ENCODE assay signal across 1 cellular context in the genomic region with DNA sequence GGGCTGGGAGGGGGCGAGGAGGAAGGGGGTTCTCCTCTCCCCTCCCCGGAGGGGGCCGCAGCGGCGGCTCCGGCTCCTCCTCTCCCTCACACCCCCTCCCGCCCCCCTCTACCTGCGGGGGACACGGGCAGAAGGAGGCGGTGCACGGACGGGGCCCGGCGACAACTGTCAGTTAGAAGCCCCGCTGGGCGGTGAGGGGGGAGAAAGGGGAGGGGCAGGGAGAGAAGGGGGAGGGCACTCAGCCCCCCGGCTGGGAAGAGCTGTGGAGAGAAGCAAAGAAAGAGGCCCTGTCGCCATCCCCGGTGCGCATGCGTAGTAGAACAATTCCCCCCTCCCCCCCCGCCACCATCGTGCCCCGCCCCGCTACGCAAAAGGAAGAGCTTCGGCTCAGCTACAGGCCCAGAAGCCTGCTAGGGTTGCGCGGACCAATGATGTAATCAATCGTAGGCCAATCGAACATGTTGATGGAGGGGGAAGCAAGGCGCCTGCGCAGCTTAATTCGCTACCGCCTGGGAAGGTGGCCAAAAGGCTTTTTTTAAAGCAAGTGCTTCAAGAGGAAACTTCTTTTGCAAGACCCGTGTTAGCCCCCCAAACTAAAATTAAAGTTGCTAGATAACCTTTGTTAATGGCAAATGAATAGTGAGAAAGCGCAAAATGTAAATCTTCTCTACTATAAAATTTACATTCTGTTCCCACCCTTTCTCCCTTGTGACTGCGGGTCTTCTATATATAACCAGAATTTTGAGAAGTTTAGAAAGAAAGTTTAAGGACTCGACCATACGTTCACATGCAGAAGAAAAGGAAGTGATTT.
TF ChIP-seq lines count a peak whose summit lies in the region.

No MANE protein-coding gene starts in this region.

TF ChIP-seq in K562, 482 proteins besides CTCF, POLR2A, EP300 and RAD21 (continued from another document and continues in another):
- TF ChIP-seq, protein P1, sequence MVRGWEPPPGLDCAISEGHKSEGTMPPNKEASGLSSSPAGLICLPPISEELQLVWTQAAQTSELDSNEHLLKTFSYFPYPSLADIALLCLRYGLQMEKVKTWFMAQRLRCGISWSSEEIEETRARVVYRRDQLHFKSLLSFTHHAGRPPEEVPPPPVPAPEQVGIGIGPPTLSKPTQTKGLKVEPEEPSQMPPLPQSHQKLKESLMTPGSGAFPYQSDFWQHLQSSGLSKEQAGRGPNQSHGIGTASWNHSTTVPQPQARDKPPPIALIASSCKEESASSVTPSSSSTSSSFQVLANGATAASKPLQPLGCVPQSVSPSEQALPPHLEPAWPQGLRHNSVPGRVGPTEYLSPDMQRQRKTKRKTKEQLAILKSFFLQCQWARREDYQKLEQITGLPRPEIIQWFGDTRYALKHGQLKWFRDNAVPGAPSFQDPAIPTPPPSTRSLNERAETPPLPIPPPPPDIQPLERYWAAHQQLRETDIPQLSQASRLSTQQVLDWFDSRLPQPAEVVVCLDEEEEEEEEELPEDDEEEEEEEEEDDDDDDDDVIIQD (CRISPR knock-in tag; IDR thresholded peaks at IDR 0.05), result no peak
- TF ChIP-seq SMARCE1 (IDR thresholded peaks at IDR 0.05), result no peak
- no peak for TF ChIP-seq ZFP36 (IDR thresholded peaks at IDR 0.05; ENCODE audit: low read depth, low read length, partially characterized antibody)
- TF ChIP-seq ZBTB1 (CRISPR knock-in tag; IDR thresholded peaks at IDR 0.05; ENCODE audit: borderline replicate concordance, low read depth), result no peak
- TF ChIP-seq SIX5 (IDR thresholded peaks at IDR 0.05; ENCODE audit: borderline replicate concordance in 1 of 2, insufficient read depth in 1 of 2, low read depth in 1 of 2, low read length in 2 of 2), result no peak
- TF ChIP-seq TAF9B (IDR thresholded peaks at IDR 0.05; ENCODE audit: partially characterized antibody), result peak; percentile 41
- TF ChIP-seq, protein P2, sequence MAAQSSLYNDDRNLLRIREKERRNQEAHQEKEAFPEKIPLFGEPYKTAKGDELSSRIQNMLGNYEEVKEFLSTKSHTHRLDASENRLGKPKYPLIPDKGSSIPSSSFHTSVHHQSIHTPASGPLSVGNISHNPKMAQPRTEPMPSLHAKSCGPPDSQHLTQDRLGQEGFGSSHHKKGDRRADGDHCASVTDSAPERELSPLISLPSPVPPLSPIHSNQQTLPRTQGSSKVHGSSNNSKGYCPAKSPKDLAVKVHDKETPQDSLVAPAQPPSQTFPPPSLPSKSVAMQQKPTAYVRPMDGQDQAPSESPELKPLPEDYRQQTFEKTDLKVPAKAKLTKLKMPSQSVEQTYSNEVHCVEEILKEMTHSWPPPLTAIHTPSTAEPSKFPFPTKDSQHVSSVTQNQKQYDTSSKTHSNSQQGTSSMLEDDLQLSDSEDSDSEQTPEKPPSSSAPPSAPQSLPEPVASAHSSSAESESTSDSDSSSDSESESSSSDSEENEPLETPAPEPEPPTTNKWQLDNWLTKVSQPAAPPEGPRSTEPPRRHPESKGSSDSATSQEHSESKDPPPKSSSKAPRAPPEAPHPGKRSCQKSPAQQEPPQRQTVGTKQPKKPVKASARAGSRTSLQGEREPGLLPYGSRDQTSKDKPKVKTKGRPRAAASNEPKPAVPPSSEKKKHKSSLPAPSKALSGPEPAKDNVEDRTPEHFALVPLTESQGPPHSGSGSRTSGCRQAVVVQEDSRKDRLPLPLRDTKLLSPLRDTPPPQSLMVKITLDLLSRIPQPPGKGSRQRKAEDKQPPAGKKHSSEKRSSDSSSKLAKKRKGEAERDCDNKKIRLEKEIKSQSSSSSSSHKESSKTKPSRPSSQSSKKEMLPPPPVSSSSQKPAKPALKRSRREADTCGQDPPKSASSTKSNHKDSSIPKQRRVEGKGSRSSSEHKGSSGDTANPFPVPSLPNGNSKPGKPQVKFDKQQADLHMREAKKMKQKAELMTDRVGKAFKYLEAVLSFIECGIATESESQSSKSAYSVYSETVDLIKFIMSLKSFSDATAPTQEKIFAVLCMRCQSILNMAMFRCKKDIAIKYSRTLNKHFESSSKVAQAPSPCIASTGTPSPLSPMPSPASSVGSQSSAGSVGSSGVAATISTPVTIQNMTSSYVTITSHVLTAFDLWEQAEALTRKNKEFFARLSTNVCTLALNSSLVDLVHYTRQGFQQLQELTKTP (IDR thresholded peaks at IDR 0.05; ENCODE audit: low read depth in 1 of 2, partially characterized antibody in 2 of 2), result no peak
- peak; percentile 49 for TF ChIP-seq MEIS2 (IDR thresholded peaks at IDR 0.05; ENCODE audit: partially characterized antibody)
- TF ChIP-seq ZNF584 (CRISPR knock-in tag; IDR thresholded peaks at IDR 0.05; ENCODE audit: low read depth), result no peak
- TF ChIP-seq PRMT5 (CRISPR knock-in tag; IDR thresholded peaks at IDR 0.05), result no peak
- TF ChIP-seq ESRRB (CRISPR knock-in tag; IDR thresholded peaks at IDR 0.05; ENCODE audit: borderline replicate concordance), result no peak
- TF ChIP-seq ARID2 (IDR thresholded peaks at IDR 0.05), result no peak
- TF ChIP-seq, protein P3, sequence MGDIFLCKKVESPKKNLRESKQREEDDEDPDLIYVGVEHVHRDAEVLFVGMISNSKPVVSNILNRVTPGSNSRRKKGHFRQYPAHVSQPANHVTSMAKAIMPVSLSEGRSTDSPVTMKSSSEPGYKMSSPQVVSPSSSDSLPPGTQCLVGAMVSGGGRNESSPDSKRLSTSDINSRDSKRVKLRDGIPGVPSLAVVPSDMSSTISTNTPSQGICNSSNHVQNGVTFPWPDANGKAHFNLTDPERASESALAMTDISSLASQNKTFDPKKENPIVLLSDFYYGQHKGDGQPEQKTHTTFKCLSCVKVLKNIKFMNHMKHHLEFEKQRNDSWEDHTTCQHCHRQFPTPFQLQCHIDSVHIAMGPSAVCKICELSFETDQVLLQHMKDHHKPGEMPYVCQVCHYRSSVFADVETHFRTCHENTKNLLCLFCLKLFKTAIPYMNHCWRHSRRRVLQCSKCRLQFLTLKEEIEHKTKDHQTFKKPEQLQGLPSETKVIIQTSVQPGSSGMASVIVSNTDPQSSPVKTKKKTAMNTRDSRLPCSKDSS (IDR thresholded peaks at IDR 0.05; ENCODE audit: low read depth, partially characterized antibody), result no peak
- TF ChIP-seq CBX8 (IDR thresholded peaks at IDR 0.05; ENCODE audit: borderline replicate concordance, extremely low read depth, low read depth, low read length, poor library complexity, severe bottlenecking), result no peak
- TF ChIP-seq ZFX (CRISPR knock-in tag; IDR thresholded peaks at IDR 0.05), result peak; percentile 70
- TF ChIP-seq, protein P4, sequence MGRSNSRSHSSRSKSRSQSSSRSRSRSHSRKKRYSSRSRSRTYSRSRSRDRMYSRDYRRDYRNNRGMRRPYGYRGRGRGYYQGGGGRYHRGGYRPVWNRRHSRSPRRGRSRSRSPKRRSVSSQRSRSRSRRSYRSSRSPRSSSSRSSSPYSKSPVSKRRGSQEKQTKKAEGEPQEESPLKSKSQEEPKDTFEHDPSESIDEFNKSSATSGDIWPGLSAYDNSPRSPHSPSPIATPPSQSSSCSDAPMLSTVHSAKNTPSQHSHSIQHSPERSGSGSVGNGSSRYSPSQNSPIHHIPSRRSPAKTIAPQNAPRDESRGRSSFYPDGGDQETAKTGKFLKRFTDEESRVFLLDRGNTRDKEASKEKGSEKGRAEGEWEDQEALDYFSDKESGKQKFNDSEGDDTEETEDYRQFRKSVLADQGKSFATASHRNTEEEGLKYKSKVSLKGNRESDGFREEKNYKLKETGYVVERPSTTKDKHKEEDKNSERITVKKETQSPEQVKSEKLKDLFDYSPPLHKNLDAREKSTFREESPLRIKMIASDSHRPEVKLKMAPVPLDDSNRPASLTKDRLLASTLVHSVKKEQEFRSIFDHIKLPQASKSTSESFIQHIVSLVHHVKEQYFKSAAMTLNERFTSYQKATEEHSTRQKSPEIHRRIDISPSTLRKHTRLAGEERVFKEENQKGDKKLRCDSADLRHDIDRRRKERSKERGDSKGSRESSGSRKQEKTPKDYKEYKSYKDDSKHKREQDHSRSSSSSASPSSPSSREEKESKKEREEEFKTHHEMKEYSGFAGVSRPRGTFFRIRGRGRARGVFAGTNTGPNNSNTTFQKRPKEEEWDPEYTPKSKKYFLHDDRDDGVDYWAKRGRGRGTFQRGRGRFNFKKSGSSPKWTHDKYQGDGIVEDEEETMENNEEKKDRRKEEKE (IDR thresholded peaks at IDR 0.05; ENCODE audit: borderline replicate concordance in 1 of 2, control insufficient read depth in 1 of 2, low read depth in 2 of 2, low read length in 1 of 2), result no peak
- no peak for TF ChIP-seq MIER1 (IDR thresholded peaks at IDR 0.05; ENCODE audit: low read depth)
- TF ChIP-seq SUPT5H (IDR thresholded peaks at IDR 0.05), result 0 out of 2 replicates have a peak, but pooled peaks have one; percentile 35
- no peak for TF ChIP-seq SMAD4 (CRISPR knock-in tag; conservative IDR thresholded peaks at IDR 0.05)
- no peak for TF ChIP-seq ZNF444 (CRISPR knock-in tag; IDR thresholded peaks at IDR 0.05)
- no peak for TF ChIP-seq TARDBP (IDR thresholded peaks at IDR 0.05)
- TF ChIP-seq DDX20 (tag; IDR thresholded peaks at IDR 0.05; ENCODE audit: low read depth), result no peak
- TF ChIP-seq, protein P5, sequence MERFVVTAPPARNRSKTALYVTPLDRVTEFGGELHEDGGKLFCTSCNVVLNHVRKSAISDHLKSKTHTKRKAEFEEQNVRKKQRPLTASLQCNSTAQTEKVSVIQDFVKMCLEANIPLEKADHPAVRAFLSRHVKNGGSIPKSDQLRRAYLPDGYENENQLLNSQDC (CRISPR knock-in tag; IDR thresholded peaks at IDR 0.05), result no peak
- TF ChIP-seq, protein P6, sequence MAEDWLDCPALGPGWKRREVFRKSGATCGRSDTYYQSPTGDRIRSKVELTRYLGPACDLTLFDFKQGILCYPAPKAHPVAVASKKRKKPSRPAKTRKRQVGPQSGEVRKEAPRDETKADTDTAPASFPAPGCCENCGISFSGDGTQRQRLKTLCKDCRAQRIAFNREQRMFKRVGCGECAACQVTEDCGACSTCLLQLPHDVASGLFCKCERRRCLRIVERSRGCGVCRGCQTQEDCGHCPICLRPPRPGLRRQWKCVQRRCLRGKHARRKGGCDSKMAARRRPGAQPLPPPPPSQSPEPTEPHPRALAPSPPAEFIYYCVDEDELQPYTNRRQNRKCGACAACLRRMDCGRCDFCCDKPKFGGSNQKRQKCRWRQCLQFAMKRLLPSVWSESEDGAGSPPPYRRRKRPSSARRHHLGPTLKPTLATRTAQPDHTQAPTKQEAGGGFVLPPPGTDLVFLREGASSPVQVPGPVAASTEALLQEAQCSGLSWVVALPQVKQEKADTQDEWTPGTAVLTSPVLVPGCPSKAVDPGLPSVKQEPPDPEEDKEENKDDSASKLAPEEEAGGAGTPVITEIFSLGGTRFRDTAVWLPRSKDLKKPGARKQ (CRISPR knock-in tag; IDR thresholded peaks at IDR 0.05), result no peak
- TF ChIP-seq RBFOX2 (IDR thresholded peaks at IDR 0.05; ENCODE audit: low read depth, low read length), result 0 out of 2 replicates have a peak, but pooled peaks have one; percentile 26
- no peak for TF ChIP-seq BMI1 (IDR thresholded peaks at IDR 0.05; ENCODE audit: low read length)
- peak; percentile 20; the same call in 1 of the 2 replicates for TF ChIP-seq JUND (IDR thresholded peaks at IDR 0.05; ENCODE audit: borderline replicate concordance, low read depth, low read length)
- TF ChIP-seq JUND (tag; IDR thresholded peaks at IDR 0.05; ENCODE audit: borderline replicate concordance, low read depth, low read length), result no peak
- no peak for TF ChIP-seq ASH1L (IDR thresholded peaks at IDR 0.05; ENCODE audit: borderline replicate concordance, low read depth, partially characterized antibody)
- TF ChIP-seq HMGN3 (IDR thresholded peaks at IDR 0.05; ENCODE audit: borderline replicate concordance, extremely low read depth, insufficient read length, low read depth, low read length), result no peak
- peak; percentile 56 for TF ChIP-seq C11orf30 (IDR thresholded peaks at IDR 0.05; ENCODE audit: low read depth)
- TF ChIP-seq RAD51 (IDR thresholded peaks at IDR 0.05; ENCODE audit: borderline replicate concordance, low read depth), result no peak
- TF ChIP-seq, protein P7, sequence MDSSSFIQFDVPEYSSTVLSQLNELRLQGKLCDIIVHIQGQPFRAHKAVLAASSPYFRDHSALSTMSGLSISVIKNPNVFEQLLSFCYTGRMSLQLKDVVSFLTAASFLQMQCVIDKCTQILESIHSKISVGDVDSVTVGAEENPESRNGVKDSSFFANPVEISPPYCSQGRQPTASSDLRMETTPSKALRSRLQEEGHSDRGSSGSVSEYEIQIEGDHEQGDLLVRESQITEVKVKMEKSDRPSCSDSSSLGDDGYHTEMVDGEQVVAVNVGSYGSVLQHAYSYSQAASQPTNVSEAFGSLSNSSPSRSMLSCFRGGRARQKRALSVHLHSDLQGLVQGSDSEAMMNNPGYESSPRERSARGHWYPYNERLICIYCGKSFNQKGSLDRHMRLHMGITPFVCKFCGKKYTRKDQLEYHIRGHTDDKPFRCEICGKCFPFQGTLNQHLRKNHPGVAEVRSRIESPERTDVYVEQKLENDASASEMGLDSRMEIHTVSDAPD (CRISPR knock-in tag; IDR thresholded peaks at IDR 0.05), result no peak
- TF ChIP-seq, protein P8, sequence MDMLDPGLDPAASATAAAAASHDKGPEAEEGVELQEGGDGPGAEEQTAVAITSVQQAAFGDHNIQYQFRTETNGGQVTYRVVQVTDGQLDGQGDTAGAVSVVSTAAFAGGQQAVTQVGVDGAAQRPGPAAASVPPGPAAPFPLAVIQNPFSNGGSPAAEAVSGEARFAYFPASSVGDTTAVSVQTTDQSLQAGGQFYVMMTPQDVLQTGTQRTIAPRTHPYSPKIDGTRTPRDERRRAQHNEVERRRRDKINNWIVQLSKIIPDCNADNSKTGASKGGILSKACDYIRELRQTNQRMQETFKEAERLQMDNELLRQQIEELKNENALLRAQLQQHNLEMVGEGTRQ (CRISPR knock-in tag; IDR thresholded peaks at IDR 0.05), result no peak
- TF ChIP-seq ZBTB7A (IDR thresholded peaks at IDR 0.05; ENCODE audit: borderline replicate concordance, control insufficient read depth, low read depth, low read length), result peak; percentile 55
- TF ChIP-seq TFAM (CRISPR knock-in tag; conservative IDR thresholded peaks at IDR 0.05), result no peak
- TF ChIP-seq RHOXF2B (CRISPR knock-in tag; conservative IDR thresholded peaks at IDR 0.05), result no peak
- no peak for TF ChIP-seq NFRKB (IDR thresholded peaks at IDR 0.05; ENCODE audit: low read depth)
- TF ChIP-seq TEAD4 (IDR thresholded peaks at IDR 0.05; ENCODE audit: low read length), result no peak
- no peak for TF ChIP-seq TEAD4 (CRISPR knock-in tag; IDR thresholded peaks at IDR 0.05; ENCODE audit: borderline replicate concordance)
- TF ChIP-seq EHMT2 (IDR thresholded peaks at IDR 0.05), result no peak
- TF ChIP-seq MTA1 (IDR thresholded peaks at IDR 0.05; ENCODE audit: borderline replicate concordance), result peak; percentile 94
- TF ChIP-seq, protein P9, sequence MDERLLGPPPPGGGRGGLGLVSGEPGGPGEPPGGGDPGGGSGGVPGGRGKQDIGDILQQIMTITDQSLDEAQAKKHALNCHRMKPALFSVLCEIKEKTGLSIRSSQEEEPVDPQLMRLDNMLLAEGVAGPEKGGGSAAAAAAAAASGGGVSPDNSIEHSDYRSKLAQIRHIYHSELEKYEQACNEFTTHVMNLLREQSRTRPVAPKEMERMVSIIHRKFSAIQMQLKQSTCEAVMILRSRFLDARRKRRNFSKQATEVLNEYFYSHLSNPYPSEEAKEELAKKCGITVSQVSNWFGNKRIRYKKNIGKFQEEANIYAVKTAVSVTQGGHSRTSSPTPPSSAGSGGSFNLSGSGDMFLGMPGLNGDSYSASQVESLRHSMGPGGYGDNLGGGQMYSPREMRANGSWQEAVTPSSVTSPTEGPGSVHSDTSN (CRISPR knock-in tag; IDR thresholded peaks at IDR 0.05; ENCODE audit: low read depth), result no peak
- TF ChIP-seq, protein P9 (tag; conservative IDR thresholded peaks at IDR 0.05; ENCODE audit: low read depth), result no peak
